ENCODE assay signal across 8 cellular contexts in genomic region chr22:43128928-43129424, GRCh38. TPM values are rescaled to one million over a fixed set of nuclear protein-coding genes. Genes with fewer than 3 reads are reported as not detected.
DNase-seq lines count a peak whose midpoint lies in the region; TF ChIP-seq lines count a peak whose summit lies in the region.
"Had no signal": no experiment of that assay in that cellular context is flagged by ENCODE, and none has a peak within 500 bp of the region (broad histone marks: within the 10 kb centered on the region; RNA-seq: fewer than 3 reads in every experiment).

No MANE protein-coding gene starts in this region.

- no peak for TF ChIP-seq EP300 in stomach (IDR thresholded peaks at IDR 0.05)

- WGBS in stomach, 5 donors, result 17 to 45% (median 29%) methylated on average over 14 to 20 of the region's 20 CpGs

- H3K4me3 ChIP-seq in Peyer's patch (no peak overlapping the region), stomach (peak overlapping the region in 2 of 4 donors; percentile 5 to 18)

- H3K36me3 ChIP-seq in Peyer's patch (peaks cover 0 to 28% (median 0%) of the 10 kb centered on the region in 3 donors), stomach (peaks cover 0 to 37% (median 36%) of the 10 kb centered on the region in 4 donors)

- intact Hi-C loops in stomach (cut with DNase I; ENCODE audit: low total_unique reads), result no loop called here

- DNase-seq in NCI-H2227 (lab: John Stamatoyannopoulos, UW; ENCODE audit: unreplicated experiment) (peak; percentile 27), NCI-H2227 treated with DMSO at 0.1 percent for 48 hours (lab: John Stamatoyannopoulos, UW) (no peak), Peyer's patch (peak; percentile 29 to 75 (median 72)), stomach (peak; percentile 82), SKM-1 (lab: John Stamatoyannopoulos, UW; ENCODE audit: unreplicated experiment) (no peak)
- DNase-seq in stimulated activated naive CD4-positive, alpha-beta T cell treated with Interleukin-2 at 50 U/mL for 16 hours (lab: John Stamatoyannopoulos, UW), result no peak
- DNase-seq: activated effector memory CD4-positive, alpha-beta T cell treated with Interleukin-2 at 50 U/mL for 16 hours; effector memory CD4-positive, alpha-beta T cell had no signal

- peak overlapping the region in 3 of 4 donors; percentile 15 to 52 (median 50) for H3K27ac ChIP-seq in Peyer's patch
- peak overlapping the region; percentile 73 to 85 (median 78) for H3K27ac ChIP-seq in stomach

- peaks cover 9 to 39% (median 14%) of the 10 kb centered on the region in 4 donors for H3K4me1 ChIP-seq in Peyer's patch
- peaks cover 23 to 71% (median 54%) of the 10 kb centered on the region in 4 donors for H3K4me1 ChIP-seq in stomach

- H3K9me3 ChIP-seq in Peyer's patch (no peaks in the 10 kb centered on the region), stomach (no peaks in the 10 kb centered on the region)

- H3K27me3 ChIP-seq in Peyer's patch (no peaks in the 10 kb centered on the region), stomach (no peaks in the 10 kb centered on the region)

- TF ChIP-seq CTCF in Peyer's patch (IDR thresholded peaks at IDR 0.05) (no peak), stomach (IDR thresholded peaks at IDR 0.05) (no peak)

- TF ChIP-seq POLR2A in Peyer's patch (IDR thresholded peaks at IDR 0.05) (peak in 1 of 2 donors; percentile 26), stomach (IDR thresholded peaks at IDR 0.05) (no peak)

RNA-seq across cellular contexts. Expression of gene MCAT, which starts 14.2 kb away (rescaled TPM):
- total RNA-seq in Peyer's patch (10 to 100 TPM in 3 of 4 donors, 1 to 10 TPM in 1; 9.1 to 28.5 (median 15.1) TPM), stomach (100 to 1,000 TPM in 1 of 5 donors, 10 to 100 TPM in 3, not detected in 1; 11.7 to 197 (median 23.6) TPM)
- polyA plus RNA-seq in stomach, result 10 to 100 TPM; 17.0 to 24.6 (median 17.8) TPM

RNA-seq across cellular contexts. Expression of gene BIK, which starts 18.4 kb away (rescaled TPM):
- total RNA-seq in Peyer's patch (10 to 100 TPM in 2 of 4 donors, 1 to 10 TPM in 1, not detected in 1; 7.4 to 16.5 (median 15.6) TPM), stomach (10 to 100 TPM in 2 of 5 donors, 1 to 10 TPM in 1, not detected in 2; 2.3 to 29.2 (median 13.5) TPM)
- 10 to 100 TPM; 12.8 to 25.5 (median 19.7) TPM for polyA plus RNA-seq in stomach

RNA-seq across cellular contexts. Expression of gene TSPO, which starts 22.4 kb away (rescaled TPM):
- 100 to 1,000 TPM; 220 to 304 (median 270) TPM for total RNA-seq in Peyer's patch
- 100 to 1,000 TPM; 198 to 421 (median 397) TPM for total RNA-seq in stomach
- 100 to 1,000 TPM; 323 to 489 (median 362) TPM for polyA plus RNA-seq in stomach

RNA-seq across cellular contexts. Expression of gene TTLL1, which starts 39.8 kb away (rescaled TPM):
- total RNA-seq in Peyer's patch (1 to 10 TPM; 1.7 to 5.0 (median 3.5) TPM), stomach (10 to 100 TPM in 1 of 5 donors, 1 to 10 TPM in 2, not detected in 2; 3.3 to 16.3 (median 6.5) TPM)
- polyA plus RNA-seq in stomach, result 1 to 10 TPM; 3.8 to 5.8 (median 3.8) TPM

RNA-seq across cellular contexts. Expression of gene TTLL12, which starts 58.0 kb away (rescaled TPM):
- total RNA-seq in Peyer's patch (10 to 100 TPM; 34.7 to 77.8 (median 58.2) TPM), stomach (10 to 100 TPM in 4 of 5 donors, 1 to 10 TPM in 1; 4.1 to 64.3 (median 18.7) TPM)
- polyA plus RNA-seq in stomach, result 10 to 100 TPM; 27.6 to 45.3 (median 32.7) TPM

Comparison
In these comparisons a context has a peak if more than half of its experiments do, and no peak if none do; other contexts are left out.
1. DNase-seq: peak in NCI-H2227 (single experiment), Peyer's patch (3 of 3) and stomach (single experiment); none in NCI-H2227 treated with DMSO at 0.1 percent for 48 hours (single experiment), stimulated activated naive CD4-positive, alpha-beta T cell treated with Interleukin-2 at 50 U/mL for 16 hours (single experiment) and SKM-1 (single experiment).